In the genomic region with DNA sequence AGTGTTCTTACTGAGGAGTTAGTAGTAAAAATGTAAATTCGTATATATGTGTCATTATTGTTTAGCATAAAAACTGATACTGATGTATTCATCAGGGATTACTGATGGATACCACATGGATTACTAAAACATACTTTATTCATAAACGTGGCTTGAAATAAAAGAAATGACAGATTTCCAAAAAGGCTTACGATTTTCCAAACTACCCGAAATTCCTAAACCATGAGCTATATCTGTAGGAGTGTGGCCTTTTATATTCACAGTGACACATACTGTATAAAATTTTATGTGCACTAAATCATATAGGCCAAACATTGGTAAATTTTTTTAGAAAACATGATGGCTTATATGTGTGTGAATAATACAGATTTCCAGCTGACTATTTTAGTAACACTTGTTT, we compare ENCODE assay signal across 9 cellular contexts. TPM values are rescaled to one million over a fixed set of nuclear protein-coding genes. Genes with fewer than 3 reads are reported as not detected.
DNase-seq lines count a peak whose midpoint lies in the region; ATAC-seq and TF ChIP-seq lines count a peak whose summit lies in the region.
"Had no signal": no experiment of that assay in that cellular context is flagged by ENCODE, and none has a peak within 500 bp of the region (broad histone marks: within the 10 kb centered on the region; RNA-seq: fewer than 3 reads in every experiment).

No MANE protein-coding gene starts in this region.

- H2AFZ ChIP-seq in OCI-LY3 (ENCODE audit: low read depth, low read length) (no peak overlapping the region), parathyroid adenoma (no peak overlapping the region)

- no peak for ATAC-seq in HG03432 (IDR thresholded peaks at IDR 0.05; ENCODE audit: unreplicated experiment)

- H3K27me3 ChIP-seq in OCI-LY3 (ENCODE audit: low read depth, low read length) = no peaks in the 10 kb centered on the region
- no peaks in the 10 kb centered on the region for H3K27me3 ChIP-seq in dorsolateral prefrontal cortex
- H3K27me3 ChIP-seq in parathyroid adenoma (ENCODE audit: control insufficient read depth, insufficient read depth, low read length) = no peaks in the 10 kb centered on the region

- intact Hi-C loops in dorsolateral prefrontal cortex (cut with DNase I) = loop anchor here (10.0 kb wide), 2 partner anchors 190 kb away; a partner anchor contains a TSS

- peaks cover 94% of the 10 kb centered on the region for H4K20me1 ChIP-seq in OCI-LY3 (ENCODE audit: insufficient read depth, low read length)

- H3K4me1 ChIP-seq in OCI-LY3 (ENCODE audit: low read length) = peaks cover 19% of the 10 kb centered on the region
- H3K4me1 ChIP-seq in parathyroid adenoma = peaks cover 18% of the 10 kb centered on the region

- H3K9ac ChIP-seq in OCI-LY3 (ENCODE audit: low read length) (no peak overlapping the region), parathyroid adenoma (no peak overlapping the region)

- H3K79me2 ChIP-seq in OCI-LY3 (ENCODE audit: low read length) (peaks cover 100% of the 10 kb centered on the region), parathyroid adenoma (peaks cover 73% of the 10 kb centered on the region)

- H3K4me2 ChIP-seq in OCI-LY3 (ENCODE audit: low read length) (peak overlapping the region; percentile 72; the same call in 1 of the 2 replicates), parathyroid adenoma (ENCODE audit: low read length) (peak overlapping the region; percentile 20)

- DNase-seq in ELR (ENCODE audit: low read depth) (peak; percentile 86), dorsolateral prefrontal cortex (no peak), NCI-H1694 treated with DMSO at 0.1 percent for 48 hours (lab: John Stamatoyannopoulos, UW) (no peak), DMS53 treated with DMSO at 0.1 percent for 48 hours (lab: John Stamatoyannopoulos, UW; ENCODE audit: unreplicated experiment) (no peak)
- DNase-seq: cerebellar nuclear complex, NCI-H446 treated with DMSO at 0.1 percent for 48 hours had no signal

- H3K9me3 ChIP-seq in OCI-LY3 (ENCODE audit: insufficient read depth, low read length) = no peaks in the 10 kb centered on the region
- H3K9me3 ChIP-seq in parathyroid adenoma (ENCODE audit: control insufficient read depth, low read length) = no peaks in the 10 kb centered on the region

- TF ChIP-seq CTCF in OCI-LY3 (IDR thresholded peaks at IDR 0.05; ENCODE audit: low read depth, low read length) (no peak), dorsolateral prefrontal cortex (IDR thresholded peaks at IDR 0.05 in 54 of 56, conservative IDR thresholded peaks at IDR 0.05 in 2 of 56; ENCODE audit: low read depth in 1 of 56, partially characterized antibody in 56 of 56) (no peak), parathyroid adenoma (IDR thresholded peaks at IDR 0.05) (no peak)

- peaks cover 48% of the 10 kb centered on the region for H3K36me3 ChIP-seq in OCI-LY3 (replicated peaks; ENCODE audit: low read depth, low read length)
- H3K36me3 ChIP-seq in parathyroid adenoma (ENCODE audit: control insufficient read depth, insufficient read depth, low read length) = no peaks in the 10 kb centered on the region

- no peak overlapping the region for H3K27ac ChIP-seq in OCI-LY3 (ENCODE audit: low read length)
- peak overlapping the region in 3 of 59 donors; percentile 40 to 59 (median 41) for H3K27ac ChIP-seq in dorsolateral prefrontal cortex
- H3K27ac ChIP-seq in parathyroid adenoma = no peak overlapping the region

- H3K4me3 ChIP-seq in OCI-LY3 (ENCODE audit: low read length) = no peak overlapping the region
- H3K4me3 ChIP-seq in dorsolateral prefrontal cortex = peak overlapping the region in 49 of 59 donors; percentile 20 to 96 (median 88)
- peak overlapping the region; percentile 80 for H3K4me3 ChIP-seq in parathyroid adenoma (ENCODE audit: low read depth, low read length)

RNA-seq across cellular contexts. Expression of a gene that starts 6.9 kb away (rescaled TPM):
- 10 to 100 TPM; 32.6 to 65.1 (median 45.0) TPM for total RNA-seq in dorsolateral prefrontal cortex
